In genomic region chr1:163509126-163509525, GRCh38 we compare ENCODE assay signal across 1 cellular context.
TF ChIP-seq lines count a peak whose summit lies in the region.

No MANE protein-coding gene starts in this region.

TF ChIP-seq in SK-N-SH treated with all-trans-retinoic acid at 6 μM for 48 hours, 23 proteins besides CTCF, POLR2A, EP300 and RAD21 (continued from another document):
- TF ChIP-seq TSHZ2 (CRISPR knock-in tag; IDR thresholded peaks at IDR 0.05): no peak
- no peak for TF ChIP-seq SNAI2 (CRISPR knock-in tag; IDR thresholded peaks at IDR 0.05)
